ENCODE assay signal across 27 cellular contexts in the genomic region with DNA sequence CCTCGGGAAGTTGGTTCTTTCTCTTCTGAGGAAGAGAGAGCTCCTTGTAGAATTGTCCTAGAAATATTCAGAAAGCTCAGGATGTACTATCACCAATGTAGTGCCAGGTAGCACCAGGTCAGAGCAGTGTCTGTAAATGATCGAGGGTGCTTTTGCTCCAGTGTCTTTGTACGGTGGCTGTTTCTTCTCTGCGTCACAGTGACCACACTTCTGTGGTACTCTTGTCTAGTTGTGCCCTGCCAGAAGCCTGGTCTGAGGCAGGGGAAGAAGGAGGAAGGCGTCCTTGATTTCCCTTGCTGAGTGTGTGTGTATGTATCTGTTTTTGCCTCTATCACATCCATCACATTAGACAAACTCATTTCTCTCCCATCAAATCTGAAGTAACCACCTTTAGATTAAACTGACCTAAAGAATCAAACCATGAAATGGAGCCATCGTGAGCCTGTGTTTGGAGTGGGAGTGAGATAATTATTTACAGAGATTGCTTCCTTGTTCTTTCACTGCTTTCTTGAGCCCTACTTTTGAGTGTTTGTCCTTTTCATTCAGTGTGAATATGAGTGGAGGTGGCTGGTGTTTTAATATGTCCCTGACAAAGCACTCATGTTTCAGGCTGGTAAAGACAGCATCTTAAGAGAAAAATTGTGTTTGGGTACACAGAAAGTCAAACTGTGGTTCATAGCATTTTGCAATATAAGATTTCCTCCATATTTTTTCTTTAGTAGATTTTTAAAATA.
"Had no signal": no experiment of that assay in that cellular context is flagged by ENCODE, and none has a peak within 500 bp of the region (broad histone marks: within the 10 kb centered on the region; RNA-seq: fewer than 3 reads in every experiment).

No MANE protein-coding gene starts in this region.

- H3K27me3 ChIP-seq: neural progenitor cell, upper lobe of left lung, vagina had no signal

- H2AFZ ChIP-seq: neural progenitor cell, parathyroid adenoma had no signal

- H3K36me3 Mint-ChIP-seq: neural progenitor cell; stimulated activated effector memory CD8-positive, alpha-beta T cell treated with anti-CD3 and anti-CD28 coated beads, Interleukin-12 subunit alpha, Interleukin-12 subunit beta, amount 100 ng/mL, for 72 hours had no signal

- H3K4me2 ChIP-seq: neural progenitor cell had no signal

- H3K36me3 ChIP-seq: esophagus muscularis mucosa, gastrocnemius medialis, heart right ventricle, left ventricle myocardium inferior, neural progenitor cell, right lobe of liver, tibial artery, upper lobe of left lung, vagina had no signal

- H3K9me3 ChIP-seq: gastrocnemius medialis, upper lobe of left lung, vagina had no signal

- H3K9me3 Mint-ChIP-seq: natural killer cell treated with Interleukin-12 subunit alpha and Interleukin-12 subunit beta and Interleukin-15 and Interleukin-18, amount 100 ng/mL, for 72 hours had no signal

- DNase-seq: cortex of kidney; dorsolateral prefrontal cortex; effector memory CD4-positive, alpha-beta T cell; gastrocnemius medialis; heart right ventricle; hypothalamus; left ventricle myocardium inferior; mesenchymal stem cell; midbrain; nucleus accumbens; psoas muscle; retina; right lobe of liver; stimulated activated CD4-positive, alpha-beta T cell treated with anti-CD3 and anti-CD28 coated beads, Interleukin-4, amount 100 ng/mL, for 1 hour; stimulated activated CD8-positive, alpha-beta memory T cell treated with anti-CD3 and anti-CD28 coated beads, Interleukin-4, amount 100 ng/mL, for 48 hours; tibial artery; upper lobe of left lung had no signal

- H3K79me2 ChIP-seq: parathyroid adenoma had no signal

- H3K4me3 ChIP-seq: dorsolateral prefrontal cortex, esophagus muscularis mucosa, gastrocnemius medialis, heart right ventricle, left ventricle myocardium inferior, lung, neural progenitor cell, psoas muscle, right lobe of liver, tibial artery, upper lobe of left lung, vagina had no signal

- H3K9ac ChIP-seq: neural progenitor cell, parathyroid adenoma had no signal

- H3K4me1 ChIP-seq: esophagus muscularis mucosa, gastrocnemius medialis, heart right ventricle, left ventricle myocardium inferior, parathyroid adenoma, psoas muscle, right lobe of liver, tibial artery, vagina had no signal

- H3K4me3 Mint-ChIP-seq: natural killer cell treated with Interleukin-12 subunit alpha and Interleukin-12 subunit beta and Interleukin-15 and Interleukin-18, amount 100 ng/mL, for 72 hours; neural progenitor cell; stimulated activated effector memory CD8-positive, alpha-beta T cell treated with anti-CD3 and anti-CD28 coated beads, Interleukin-12 subunit alpha, Interleukin-12 subunit beta, amount 100 ng/mL, for 72 hours; stimulated activated naive CD8-positive, alpha-beta T cell treated with anti-CD3 and anti-CD28 coated beads, Interleukin-15, Interleukin-2, amounts not matched to agents 100 ng/mL and 50 ng/mL, for 24 hours had no signal

- H3K27ac ChIP-seq: dorsolateral prefrontal cortex, epithelial cell of prostate, esophagus muscularis mucosa, heart right ventricle, left ventricle myocardium inferior, neural progenitor cell, parathyroid adenoma, psoas muscle, right lobe of liver, tibial artery, vagina had no signal

- FAIRE-seq: islet of Langerhans had no signal

- H3K27ac Mint-ChIP-seq: natural killer cell treated with Interleukin-12 subunit alpha and Interleukin-12 subunit beta and Interleukin-15 and Interleukin-18, amount 100 ng/mL, for 72 hours; neural progenitor cell; stimulated activated effector memory CD8-positive, alpha-beta T cell treated with anti-CD3 and anti-CD28 coated beads, Interleukin-12 subunit alpha, Interleukin-12 subunit beta, amount 100 ng/mL, for 72 hours; stimulated activated naive CD8-positive, alpha-beta T cell treated with anti-CD3 and anti-CD28 coated beads, Interleukin-15, Interleukin-2, amounts not matched to agents 100 ng/mL and 50 ng/mL, for 24 hours had no signal
